1 cellular context compared by ENCODE assay signal in the genomic region with DNA sequence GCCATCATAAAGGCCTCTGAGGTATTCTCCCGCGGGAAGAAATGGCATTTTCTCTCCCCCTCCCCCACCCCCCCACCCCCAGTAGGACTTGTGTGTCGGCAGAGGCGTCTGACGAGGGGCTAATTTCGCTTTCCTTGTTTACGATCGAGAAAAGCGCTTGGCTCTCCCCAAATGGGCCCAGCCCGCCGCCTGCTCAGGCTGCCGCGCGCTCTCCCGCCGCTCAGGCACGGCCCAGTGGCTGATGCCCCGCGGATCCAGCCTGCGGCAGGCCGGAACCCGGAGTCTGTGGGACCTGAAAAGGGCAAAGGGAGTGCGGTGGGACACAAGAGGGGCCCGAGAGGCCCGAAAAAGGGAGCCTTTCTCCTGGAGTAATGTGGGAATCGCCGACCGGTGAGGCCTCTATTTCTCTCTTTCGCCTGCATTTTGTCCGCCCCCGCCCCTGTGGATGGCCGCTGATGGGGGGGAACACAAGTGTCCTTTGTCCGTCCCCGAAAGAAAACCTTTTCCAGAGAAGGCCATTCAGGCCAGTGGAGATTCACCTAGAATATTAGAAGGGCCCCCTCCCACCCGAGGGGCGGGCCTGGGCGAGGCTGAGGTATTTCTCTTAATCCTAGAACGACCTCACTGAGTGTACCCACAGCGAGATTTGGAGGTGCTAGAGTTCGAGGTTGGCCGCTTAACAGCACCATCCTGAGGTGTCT.
TF ChIP-seq lines count a peak whose summit lies in the region.

No MANE protein-coding gene starts in this region.

TF ChIP-seq in H1, 55 proteins besides CTCF, POLR2A, EP300 and RAD21:
- TF ChIP-seq TAF7 (optimal IDR thresholded peaks at IDR 0.05; ENCODE audit: borderline replicate concordance, low read depth, low read length), result no peak
- TF ChIP-seq SAP30 (IDR thresholded peaks at IDR 0.05; ENCODE audit: insufficient read depth, insufficient replicate concordance, low read length), result no peak
- no peak for TF ChIP-seq FOSL1 (IDR thresholded peaks at IDR 0.05; ENCODE audit: insufficient read depth, low read depth, low read length)
- TF ChIP-seq SP1 (IDR thresholded peaks at IDR 0.05; ENCODE audit: low read depth, low read length), result no peak
- TF ChIP-seq SIRT6 (IDR thresholded peaks at IDR 0.05; ENCODE audit: low read length), result no peak
- no peak for TF ChIP-seq HDAC6 (IDR thresholded peaks at IDR 0.05; ENCODE audit: low read depth, low read length)
- TF ChIP-seq CEBPB (IDR thresholded peaks at IDR 0.05; ENCODE audit: low read depth, low read length), result no peak
- TF ChIP-seq, protein P1, sequence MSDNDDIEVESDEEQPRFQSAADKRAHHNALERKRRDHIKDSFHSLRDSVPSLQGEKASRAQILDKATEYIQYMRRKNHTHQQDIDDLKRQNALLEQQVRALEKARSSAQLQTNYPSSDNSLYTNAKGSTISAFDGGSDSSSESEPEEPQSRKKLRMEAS (IDR thresholded peaks at IDR 0.05), result 0 out of 2 replicates have a peak, but pooled peaks have one; percentile 14
- TF ChIP-seq TAF1 (IDR thresholded peaks at IDR 0.05; ENCODE audit: low read depth, low read length), result no peak
- TF ChIP-seq CBX8 (IDR thresholded peaks at IDR 0.05; ENCODE audit: borderline replicate concordance, low read depth, low read length), result no peak
- no peak for TF ChIP-seq YY1 (IDR thresholded peaks at IDR 0.05; ENCODE audit: low read depth, low read length)
- TF ChIP-seq KDM1A (IDR thresholded peaks at IDR 0.05; ENCODE audit: borderline replicate concordance, low read length), result no peak
- peak; percentile 79 for TF ChIP-seq EZH2 (IDR thresholded peaks at IDR 0.05; ENCODE audit: low read depth, low read length, severe bottlenecking)
- TF ChIP-seq, protein P2, sequence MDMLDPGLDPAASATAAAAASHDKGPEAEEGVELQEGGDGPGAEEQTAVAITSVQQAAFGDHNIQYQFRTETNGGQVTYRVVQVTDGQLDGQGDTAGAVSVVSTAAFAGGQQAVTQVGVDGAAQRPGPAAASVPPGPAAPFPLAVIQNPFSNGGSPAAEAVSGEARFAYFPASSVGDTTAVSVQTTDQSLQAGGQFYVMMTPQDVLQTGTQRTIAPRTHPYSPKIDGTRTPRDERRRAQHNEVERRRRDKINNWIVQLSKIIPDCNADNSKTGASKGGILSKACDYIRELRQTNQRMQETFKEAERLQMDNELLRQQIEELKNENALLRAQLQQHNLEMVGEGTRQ (IDR thresholded peaks at IDR 0.05; ENCODE audit: low read length), result no peak
- no peak for TF ChIP-seq CHD1 (IDR thresholded peaks at IDR 0.05; ENCODE audit: low read depth, low read length)
- no peak for TF ChIP-seq NRF1 (IDR thresholded peaks at IDR 0.05; ENCODE audit: low read depth, low read length)
- TF ChIP-seq SP2 (IDR thresholded peaks at IDR 0.05; ENCODE audit: low read length), result no peak
- TF ChIP-seq, protein P3, sequence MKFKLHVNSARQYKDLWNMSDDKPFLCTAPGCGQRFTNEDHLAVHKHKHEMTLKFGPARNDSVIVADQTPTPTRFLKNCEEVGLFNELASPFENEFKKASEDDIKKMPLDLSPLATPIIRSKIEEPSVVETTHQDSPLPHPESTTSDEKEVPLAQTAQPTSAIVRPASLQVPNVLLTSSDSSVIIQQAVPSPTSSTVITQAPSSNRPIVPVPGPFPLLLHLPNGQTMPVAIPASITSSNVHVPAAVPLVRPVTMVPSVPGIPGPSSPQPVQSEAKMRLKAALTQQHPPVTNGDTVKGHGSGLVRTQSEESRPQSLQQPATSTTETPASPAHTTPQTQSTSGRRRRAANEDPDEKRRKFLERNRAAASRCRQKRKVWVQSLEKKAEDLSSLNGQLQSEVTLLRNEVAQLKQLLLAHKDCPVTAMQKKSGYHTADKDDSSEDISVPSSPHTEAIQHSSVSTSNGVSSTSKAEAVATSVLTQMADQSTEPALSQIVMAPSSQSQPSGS (IDR thresholded peaks at IDR 0.05; ENCODE audit: low read length), result no peak
- TF ChIP-seq POLR2AphosphoS5 (IDR thresholded peaks at IDR 0.05; ENCODE audit: low read depth, low read length), result no peak
- TF ChIP-seq TEAD4 (IDR thresholded peaks at IDR 0.05; ENCODE audit: low read depth, low read length), result no peak
- peak; percentile 75 for TF ChIP-seq SUZ12 (IDR thresholded peaks at IDR 0.05; ENCODE audit: low read length)
- TF ChIP-seq CREB1 (IDR thresholded peaks at IDR 0.05), result no peak
- 0 out of 4 replicates have a peak, but pooled peaks of 1 of the 2 experiments have one; percentile 42 for TF ChIP-seq HDAC2 (IDR thresholded peaks at IDR 0.05; ENCODE audit: borderline replicate concordance in 1 of 2, low read depth in 2 of 2, low read length in 2 of 2)
- no peak for TF ChIP-seq SRF (IDR thresholded peaks at IDR 0.05; ENCODE audit: low read depth, low read length)
- TF ChIP-seq BRCA1 (IDR thresholded peaks at IDR 0.05; ENCODE audit: low read depth, low read length), result no peak
- TF ChIP-seq ZNF274 (IDR thresholded peaks at IDR 0.05; ENCODE audit: borderline replicate concordance, extremely low read depth, low read length), result no peak
- no peak for TF ChIP-seq JUN (IDR thresholded peaks at IDR 0.05; ENCODE audit: low read depth, low read length)
- TF ChIP-seq SP4 (IDR thresholded peaks at IDR 0.05; ENCODE audit: low read length), result no peak
- no peak for TF ChIP-seq EGR1 (IDR thresholded peaks at IDR 0.05; ENCODE audit: borderline replicate concordance, low read depth, low read length)
- TF ChIP-seq GABPA (IDR thresholded peaks at IDR 0.05; ENCODE audit: borderline replicate concordance, insufficient read depth, low read length), result no peak
- TF ChIP-seq, protein P4, sequence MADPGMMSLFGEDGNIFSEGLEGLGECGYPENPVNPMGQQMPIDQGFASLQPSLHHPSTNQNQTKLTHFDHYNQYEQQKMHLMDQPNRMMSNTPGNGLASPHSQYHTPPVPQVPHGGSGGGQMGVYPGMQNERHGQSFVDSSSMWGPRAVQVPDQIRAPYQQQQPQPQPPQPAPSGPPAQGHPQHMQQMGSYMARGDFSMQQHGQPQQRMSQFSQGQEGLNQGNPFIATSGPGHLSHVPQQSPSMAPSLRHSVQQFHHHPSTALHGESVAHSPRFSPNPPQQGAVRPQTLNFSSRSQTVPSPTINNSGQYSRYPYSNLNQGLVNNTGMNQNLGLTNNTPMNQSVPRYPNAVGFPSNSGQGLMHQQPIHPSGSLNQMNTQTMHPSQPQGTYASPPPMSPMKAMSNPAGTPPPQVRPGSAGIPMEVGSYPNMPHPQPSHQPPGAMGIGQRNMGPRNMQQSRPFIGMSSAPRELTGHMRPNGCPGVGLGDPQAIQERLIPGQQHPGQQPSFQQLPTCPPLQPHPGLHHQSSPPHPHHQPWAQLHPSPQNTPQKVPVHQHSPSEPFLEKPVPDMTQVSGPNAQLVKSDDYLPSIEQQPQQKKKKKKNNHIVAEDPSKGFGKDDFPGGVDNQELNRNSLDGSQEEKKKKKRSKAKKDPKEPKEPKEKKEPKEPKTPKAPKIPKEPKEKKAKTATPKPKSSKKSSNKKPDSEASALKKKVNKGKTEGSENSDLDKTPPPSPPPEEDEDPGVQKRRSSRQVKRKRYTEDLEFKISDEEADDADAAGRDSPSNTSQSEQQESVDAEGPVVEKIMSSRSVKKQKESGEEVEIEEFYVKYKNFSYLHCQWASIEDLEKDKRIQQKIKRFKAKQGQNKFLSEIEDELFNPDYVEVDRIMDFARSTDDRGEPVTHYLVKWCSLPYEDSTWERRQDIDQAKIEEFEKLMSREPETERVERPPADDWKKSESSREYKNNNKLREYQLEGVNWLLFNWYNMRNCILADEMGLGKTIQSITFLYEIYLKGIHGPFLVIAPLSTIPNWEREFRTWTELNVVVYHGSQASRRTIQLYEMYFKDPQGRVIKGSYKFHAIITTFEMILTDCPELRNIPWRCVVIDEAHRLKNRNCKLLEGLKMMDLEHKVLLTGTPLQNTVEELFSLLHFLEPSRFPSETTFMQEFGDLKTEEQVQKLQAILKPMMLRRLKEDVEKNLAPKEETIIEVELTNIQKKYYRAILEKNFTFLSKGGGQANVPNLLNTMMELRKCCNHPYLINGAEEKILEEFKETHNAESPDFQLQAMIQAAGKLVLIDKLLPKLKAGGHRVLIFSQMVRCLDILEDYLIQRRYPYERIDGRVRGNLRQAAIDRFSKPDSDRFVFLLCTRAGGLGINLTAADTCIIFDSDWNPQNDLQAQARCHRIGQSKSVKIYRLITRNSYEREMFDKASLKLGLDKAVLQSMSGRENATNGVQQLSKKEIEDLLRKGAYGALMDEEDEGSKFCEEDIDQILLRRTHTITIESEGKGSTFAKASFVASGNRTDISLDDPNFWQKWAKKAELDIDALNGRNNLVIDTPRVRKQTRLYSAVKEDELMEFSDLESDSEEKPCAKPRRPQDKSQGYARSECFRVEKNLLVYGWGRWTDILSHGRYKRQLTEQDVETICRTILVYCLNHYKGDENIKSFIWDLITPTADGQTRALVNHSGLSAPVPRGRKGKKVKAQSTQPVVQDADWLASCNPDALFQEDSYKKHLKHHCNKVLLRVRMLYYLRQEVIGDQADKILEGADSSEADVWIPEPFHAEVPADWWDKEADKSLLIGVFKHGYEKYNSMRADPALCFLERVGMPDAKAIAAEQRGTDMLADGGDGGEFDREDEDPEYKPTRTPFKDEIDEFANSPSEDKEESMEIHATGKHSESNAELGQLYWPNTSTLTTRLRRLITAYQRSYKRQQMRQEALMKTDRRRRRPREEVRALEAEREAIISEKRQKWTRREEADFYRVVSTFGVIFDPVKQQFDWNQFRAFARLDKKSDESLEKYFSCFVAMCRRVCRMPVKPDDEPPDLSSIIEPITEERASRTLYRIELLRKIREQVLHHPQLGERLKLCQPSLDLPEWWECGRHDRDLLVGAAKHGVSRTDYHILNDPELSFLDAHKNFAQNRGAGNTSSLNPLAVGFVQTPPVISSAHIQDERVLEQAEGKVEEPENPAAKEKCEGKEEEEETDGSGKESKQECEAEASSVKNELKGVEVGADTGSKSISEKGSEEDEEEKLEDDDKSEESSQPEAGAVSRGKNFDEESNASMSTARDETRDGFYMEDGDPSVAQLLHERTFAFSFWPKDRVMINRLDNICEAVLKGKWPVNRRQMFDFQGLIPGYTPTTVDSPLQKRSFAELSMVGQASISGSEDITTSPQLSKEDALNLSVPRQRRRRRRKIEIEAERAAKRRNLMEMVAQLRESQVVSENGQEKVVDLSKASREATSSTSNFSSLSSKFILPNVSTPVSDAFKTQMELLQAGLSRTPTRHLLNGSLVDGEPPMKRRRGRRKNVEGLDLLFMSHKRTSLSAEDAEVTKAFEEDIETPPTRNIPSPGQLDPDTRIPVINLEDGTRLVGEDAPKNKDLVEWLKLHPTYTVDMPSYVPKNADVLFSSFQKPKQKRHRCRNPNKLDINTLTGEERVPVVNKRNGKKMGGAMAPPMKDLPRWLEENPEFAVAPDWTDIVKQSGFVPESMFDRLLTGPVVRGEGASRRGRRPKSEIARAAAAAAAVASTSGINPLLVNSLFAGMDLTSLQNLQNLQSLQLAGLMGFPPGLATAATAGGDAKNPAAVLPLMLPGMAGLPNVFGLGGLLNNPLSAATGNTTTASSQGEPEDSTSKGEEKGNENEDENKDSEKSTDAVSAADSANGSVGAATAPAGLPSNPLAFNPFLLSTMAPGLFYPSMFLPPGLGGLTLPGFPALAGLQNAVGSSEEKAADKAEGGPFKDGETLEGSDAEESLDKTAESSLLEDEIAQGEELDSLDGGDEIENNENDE (IDR thresholded peaks at IDR 0.05; ENCODE audit: insufficient replicate concordance, low read length), result no peak
- TF ChIP-seq, protein P5, sequence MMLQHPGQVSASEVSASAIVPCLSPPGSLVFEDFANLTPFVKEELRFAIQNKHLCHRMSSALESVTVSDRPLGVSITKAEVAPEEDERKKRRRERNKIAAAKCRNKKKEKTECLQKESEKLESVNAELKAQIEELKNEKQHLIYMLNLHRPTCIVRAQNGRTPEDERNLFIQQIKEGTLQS (IDR thresholded peaks at IDR 0.05; ENCODE audit: insufficient read depth, low read depth, low read length), result no peak
- TF ChIP-seq BCL11A (IDR thresholded peaks at IDR 0.05; ENCODE audit: low read depth in 2 of 2, low read length in 2 of 2), result no peak
- TF ChIP-seq PHF8 (conservative IDR thresholded peaks at IDR 0.05; ENCODE audit: low read depth, low read length), result no peak
- TF ChIP-seq SIX5 (IDR thresholded peaks at IDR 0.05; ENCODE audit: low read depth, low read length), result no peak
- no peak for TF ChIP-seq RXRA (IDR thresholded peaks at IDR 0.05; ENCODE audit: insufficient read depth, low read depth, low read length)
- no peak for TF ChIP-seq ASH2L (IDR thresholded peaks at IDR 0.05; ENCODE audit: low read length)
- no peak for TF ChIP-seq NANOG (IDR thresholded peaks at IDR 0.05; ENCODE audit: insufficient read depth, low read depth, low read length, poor library complexity, severe bottlenecking)
- no peak for TF ChIP-seq RNF2 (IDR thresholded peaks at IDR 0.05; ENCODE audit: borderline replicate concordance, low read depth, low read length, missing control alignments, poor library complexity, severe bottlenecking)
- no peak for TF ChIP-seq SIN3A (conservative IDR thresholded peaks at IDR 0.05 in 1 of 2, IDR thresholded peaks at IDR 0.05 in 1 of 2; ENCODE audit: low read depth in 1 of 2, low read length in 2 of 2)
- TF ChIP-seq, protein P6, sequence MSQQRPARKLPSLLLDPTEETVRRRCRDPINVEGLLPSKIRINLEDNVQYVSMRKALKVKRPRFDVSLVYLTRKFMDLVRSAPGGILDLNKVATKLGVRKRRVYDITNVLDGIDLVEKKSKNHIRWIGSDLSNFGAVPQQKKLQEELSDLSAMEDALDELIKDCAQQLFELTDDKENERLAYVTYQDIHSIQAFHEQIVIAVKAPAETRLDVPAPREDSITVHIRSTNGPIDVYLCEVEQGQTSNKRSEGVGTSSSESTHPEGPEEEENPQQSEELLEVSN (IDR thresholded peaks at IDR 0.05), result no peak
- no peak for TF ChIP-seq POU5F1 (IDR thresholded peaks at IDR 0.05; ENCODE audit: low read depth, low read length)
- no peak for TF ChIP-seq GTF2F1 (IDR thresholded peaks at IDR 0.05; ENCODE audit: borderline replicate concordance, low read depth, low read length)
- TF ChIP-seq KDM4A (IDR thresholded peaks at IDR 0.05; ENCODE audit: low read depth, low read length, severe bottlenecking), result peak; percentile 8
- TF ChIP-seq CHD2 (IDR thresholded peaks at IDR 0.05; ENCODE audit: low read length), result no peak
- TF ChIP-seq CTBP2 (IDR thresholded peaks at IDR 0.05; ENCODE audit: borderline replicate concordance, insufficient read depth, insufficient read length, low read length), result peak; percentile 69
